25 cellular contexts compared by ENCODE assay signal in the genomic region with DNA sequence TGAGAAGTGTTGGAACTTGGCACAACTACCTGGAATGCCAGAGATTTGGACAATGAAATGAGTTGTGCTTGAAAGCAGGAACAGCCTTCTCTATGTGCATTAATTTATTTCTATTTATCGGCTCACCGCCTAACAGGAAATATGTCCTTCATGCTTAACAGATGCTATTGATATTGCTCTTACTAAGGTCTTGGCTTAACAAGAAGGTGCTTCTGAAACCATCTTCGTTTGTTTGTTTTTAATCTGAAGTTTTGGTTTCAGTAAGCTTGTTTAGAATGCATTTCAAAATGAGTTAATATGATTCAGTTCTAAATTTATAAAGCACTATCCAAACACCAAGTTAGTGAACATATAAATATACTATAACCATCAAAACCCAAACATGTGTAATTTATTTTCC.
"Had no signal": no experiment of that assay in that cellular context is flagged by ENCODE, and none has a peak within 500 bp of the region (broad histone marks: within the 10 kb centered on the region; RNA-seq: fewer than 3 reads in every experiment).

No MANE protein-coding gene starts in this region.

- H3K4me1 ChIP-seq: parathyroid adenoma, right atrium auricular region, spleen, tibial nerve had no signal

- H3K9me3 ChIP-seq: right atrium auricular region, spleen, tibial nerve had no signal

- H3K27me3 ChIP-seq: right atrium auricular region, spleen, tibial nerve had no signal

- H3K27me3 Mint-ChIP-seq: activated CD4-positive, alpha-beta memory T cell treated with anti-CD3 and anti-CD28 coated beads, Interleukin-2, amount 10 ng/mL, durations not matched to agents 7 days and 5 days; activated CD4-positive, alpha-beta T cell treated with anti-CD3 and anti-CD28 coated beads, Interleukin-2, amount 10 ng/mL, durations not matched to agents 7 days and 5 days; activated T-cell treated with anti-CD3 and anti-CD28 coated beads, Interleukin-2, amount 50 U/mL, for 24 hours; activated T-helper 17 cell treated with anti-CD3 and anti-CD28 coated beads, Interleukin-2, amount 50 U/mL, for 72 hours had no signal

- H3K4me1 Mint-ChIP-seq: immature natural killer cell, nephron progenitor cell, WTC11 had no signal

- ATAC-seq: activated T-helper 17 cell treated with anti-CD3 and anti-CD28 coated beads, Interleukin-2, amount 50 U/mL, for 72 hours; left colon; WTC11 had no signal

- H3K4me3 ChIP-seq: right atrium auricular region, spleen, tibial nerve had no signal

- H3K9ac ChIP-seq: parathyroid adenoma had no signal

- H3K36me3 ChIP-seq: right atrium auricular region, spleen, tibial nerve had no signal

- H3K27ac ChIP-seq: parathyroid adenoma, right atrium auricular region, spleen, tibial nerve had no signal

- H3K4me3 Mint-ChIP-seq: activated CD4-positive, alpha-beta memory T cell treated with anti-CD3 and anti-CD28 coated beads, Interleukin-2, amount 10 ng/mL, durations not matched to agents 7 days and 5 days; activated CD4-positive, alpha-beta T cell treated with anti-CD3 and anti-CD28 coated beads, Interleukin-2, amount 10 ng/mL, durations not matched to agents 7 days and 5 days; activated T-cell treated with anti-CD3 and anti-CD28 coated beads, Interleukin-2, amount 50 U/mL, for 24 hours; activated T-helper 17 cell treated with anti-CD3 and anti-CD28 coated beads, Interleukin-2, amount 50 U/mL, for 72 hours; immature natural killer cell; naive B cell; nephron progenitor cell; WTC11 had no signal

- H3K79me2 ChIP-seq: parathyroid adenoma had no signal

- H3K36me3 Mint-ChIP-seq: immature natural killer cell, naive B cell, WTC11 had no signal

- H3K9me3 Mint-ChIP-seq: activated CD4-positive, alpha-beta memory T cell treated with anti-CD3 and anti-CD28 coated beads, Interleukin-2, amount 10 ng/mL, durations not matched to agents 7 days and 5 days; activated T-helper 17 cell treated with anti-CD3 and anti-CD28 coated beads, Interleukin-2, amount 50 U/mL, for 72 hours; naive B cell; nephron progenitor cell; WTC11 had no signal

- H3K27ac Mint-ChIP-seq: activated CD4-positive, alpha-beta memory T cell treated with anti-CD3 and anti-CD28 coated beads, Interleukin-2, amount 10 ng/mL, durations not matched to agents 7 days and 5 days; activated CD4-positive, alpha-beta T cell treated with anti-CD3 and anti-CD28 coated beads, Interleukin-2, amount 10 ng/mL, durations not matched to agents 7 days and 5 days; activated T-cell treated with anti-CD3 and anti-CD28 coated beads, Interleukin-2, amount 50 U/mL, for 24 hours; activated T-helper 17 cell treated with anti-CD3 and anti-CD28 coated beads, Interleukin-2, amount 50 U/mL, for 72 hours; immature natural killer cell; naive B cell; nephron progenitor cell; WTC11 had no signal

- H2AFZ ChIP-seq: parathyroid adenoma had no signal

- DNase-seq: activated CD4-positive, alpha-beta memory T cell treated with anti-CD3 and anti-CD28 coated beads, Interleukin-2, amount 10 ng/mL, durations not matched to agents 7 days and 5 days; activated CD4-positive, alpha-beta T cell treated with anti-CD3 and anti-CD28 coated beads for 1 hour; activated CD4-positive, alpha-beta T cell treated with anti-CD3 and anti-CD28 coated beads, Interleukin-2, amount 10 ng/mL, durations not matched to agents 7 days and 5 days; activated CD8-positive, alpha-beta memory T cell treated with anti-CD3 and anti-CD28 coated beads, Interleukin-2, amount 50 U/mL, for 48 hours; activated gamma-delta T cell treated with Interleukin-2 at 50 U/mL for 16 hours; activated naive CD4-positive, alpha-beta T cell treated with anti-CD3 and anti-CD28 coated beads, Interleukin-2, amount 50 U/mL, for 16 hours; activated T-cell treated with anti-CD3 and anti-CD28 coated beads, Interleukin-2, amount 50 U/mL, for 24 hours; amniotic stem cell; caudate nucleus; head of caudate nucleus; hippocampal formation; immature natural killer cell; kidney; left colon; mammary epithelial cell; naive B cell; nephron progenitor cell; occipital lobe; spleen; stimulated activated naive CD4-positive, alpha-beta T cell had no signal
